In the genomic region with DNA sequence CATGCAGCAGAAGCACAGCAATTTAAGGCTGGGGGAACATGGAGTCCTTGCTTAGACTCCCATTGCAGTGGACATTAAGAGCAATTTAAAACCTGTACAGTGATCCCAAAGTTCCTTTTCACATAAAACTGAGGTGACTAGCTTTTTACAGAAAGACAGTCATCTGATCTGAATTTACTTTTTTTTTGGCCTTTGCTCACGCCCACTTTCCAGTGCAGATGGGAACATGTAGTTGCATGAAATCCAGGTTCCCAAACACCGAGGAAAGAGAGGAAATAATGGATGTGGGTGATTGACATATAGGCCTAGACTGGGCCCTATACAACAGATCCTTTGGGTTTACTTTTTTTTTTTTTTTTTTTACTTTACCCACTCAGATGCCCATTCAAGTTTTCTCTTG, we compare ENCODE assay signal across 8 cellular contexts.
"Had no signal": no experiment of that assay in that cellular context is flagged by ENCODE, and none has a peak within 500 bp of the region (broad histone marks: within the 10 kb centered on the region; RNA-seq: fewer than 3 reads in every experiment).

No MANE protein-coding gene starts in this region.

- H3K27ac Mint-ChIP-seq: HFFc6 had no signal

- H3K9me3 Mint-ChIP-seq: HFFc6 had no signal

- H3K4me3 ChIP-seq: GM23248, HAP-1 had no signal

- H2AFZ ChIP-seq: GM23248 had no signal

- FAIRE-seq: HTR-8/SVneo had no signal

- DNase-seq: GM23248, GOT3, H7, HFFc6, IMR-90 had no signal

- H3K9ac ChIP-seq: GM23248 had no signal

- ATAC-seq: HCT116 had no signal

- H3K36me3 ChIP-seq: HAP-1 had no signal

- H3K27ac ChIP-seq: GM23248 had no signal

- H3K4me3 Mint-ChIP-seq: HFFc6 had no signal

- H3K9me3 ChIP-seq: HAP-1 had no signal

- H3K4me1 ChIP-seq: HAP-1 had no signal
